Comparison of ENCODE assay signal across 1 cellular context in the genomic region with DNA sequence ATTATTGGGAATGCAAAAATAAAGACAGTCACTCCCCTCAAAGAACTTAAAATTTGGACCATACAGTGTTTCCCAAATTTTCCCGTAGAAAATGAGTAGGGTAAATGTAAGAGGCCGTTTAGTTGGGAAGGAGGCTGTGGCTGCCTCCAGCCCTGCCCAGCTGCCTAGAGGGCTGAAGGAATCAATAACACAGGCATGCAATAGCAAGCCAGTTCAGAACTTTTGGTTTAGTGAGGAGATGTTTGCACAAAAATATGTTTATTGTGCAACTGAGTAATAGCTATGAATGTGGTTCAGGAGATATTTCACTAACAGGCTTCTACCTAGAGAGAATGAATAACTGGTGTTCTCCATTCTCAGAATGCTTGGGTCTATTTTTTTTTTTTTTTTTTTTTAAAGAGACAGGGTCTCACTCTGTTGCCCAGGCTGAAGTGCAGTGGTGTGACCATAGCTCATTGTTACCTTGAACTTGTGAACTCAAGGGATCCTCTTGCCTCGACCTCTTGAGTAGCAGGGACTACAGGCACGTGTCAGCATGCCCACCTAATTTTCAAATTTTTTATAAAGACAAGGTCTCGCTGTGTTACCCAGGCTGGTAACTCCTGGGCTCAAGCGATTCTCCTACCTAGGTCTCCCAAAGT.
A peak's percentile ranks its signal among the peaks of the same experiment; 100 is the strongest.
TF ChIP-seq lines count a peak whose summit lies in the region.

No MANE protein-coding gene starts in this region.

TF ChIP-seq in IMR-90, 13 proteins besides CTCF, POLR2A, EP300 and RAD21:
- TF ChIP-seq RCOR1 (IDR thresholded peaks at IDR 0.05; ENCODE audit: insufficient replicate concordance, low read length), result no peak
- TF ChIP-seq, protein P1, sequence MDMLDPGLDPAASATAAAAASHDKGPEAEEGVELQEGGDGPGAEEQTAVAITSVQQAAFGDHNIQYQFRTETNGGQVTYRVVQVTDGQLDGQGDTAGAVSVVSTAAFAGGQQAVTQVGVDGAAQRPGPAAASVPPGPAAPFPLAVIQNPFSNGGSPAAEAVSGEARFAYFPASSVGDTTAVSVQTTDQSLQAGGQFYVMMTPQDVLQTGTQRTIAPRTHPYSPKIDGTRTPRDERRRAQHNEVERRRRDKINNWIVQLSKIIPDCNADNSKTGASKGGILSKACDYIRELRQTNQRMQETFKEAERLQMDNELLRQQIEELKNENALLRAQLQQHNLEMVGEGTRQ (IDR thresholded peaks at IDR 0.05; ENCODE audit: low read depth, low read length), result no peak
- peak; percentile 87 for TF ChIP-seq CEBPB (IDR thresholded peaks at IDR 0.05; ENCODE audit: low read depth, low read length)
